Comparison of ENCODE assay signal across 16 cellular contexts in genomic region chr16:50848755-50849514, GRCh38.
DNase-seq lines count a peak whose midpoint lies in the region; ATAC-seq lines count a peak whose summit lies in the region.
"Had no signal": no experiment of that assay in that cellular context is flagged by ENCODE, and none has a peak within 500 bp of the region (broad histone marks: within the 10 kb centered on the region; RNA-seq: fewer than 3 reads in every experiment).

No MANE protein-coding gene starts in this region.

- no peak overlapping the region for H3K27ac ChIP-seq in neuronal stem cell (replicated peaks; ENCODE audit: low read length)

- H3K4me2 ChIP-seq in neuronal stem cell (ENCODE audit: insufficient read depth, low read length, poor library complexity, severe bottlenecking): no peak overlapping the region

- DNase-seq in activated CD8-positive, alpha-beta memory T cell treated with anti-CD3 and anti-CD28 coated beads, Interleukin-2, amount 10 ng/mL, durations not matched to agents 7 days and 5 days: peak; percentile 28
- DNase-seq in activated CD8-positive, alpha-beta memory T cell treated with anti-CD3 and anti-CD28 coated beads for 24 hours: no peak
- DNase-seq in left lobe of liver (ENCODE audit: low spot score) (no peak), neuronal stem cell (ENCODE audit: low spot score) (no peak), G401 (ENCODE audit: low spot score) (no peak)
- DNase-seq: 8988T; C1 segment of cervical spinal cord; Calu3; CD4-positive, alpha-beta T cell; DMS 273 treated with DMSO at 0.1 percent for 48 hours; KG1 had no signal

- no peak overlapping the region for H2BK5ac ChIP-seq in neuronal stem cell (ENCODE audit: low read length)

- no peak overlapping the region for H3K23ac ChIP-seq in neuronal stem cell (ENCODE audit: low read depth, low read length, poor library complexity)

- no peak overlapping the region for H4K91ac ChIP-seq in neuronal stem cell (ENCODE audit: low read depth, low read length, poor library complexity)

- CTCF ChIA-PET in activated CD8-positive, alpha-beta memory T cell treated with anti-CD3 and anti-CD28 coated beads, Interleukin-2, amount 10 ng/mL, durations not matched to agents 7 days and 5 days (lab: Charles Lee): no interaction called here

- no peak overlapping the region for H4K8ac ChIP-seq in neuronal stem cell (ENCODE audit: low read depth, low read length)

- peak overlapping the region; percentile 24 for H3K18ac ChIP-seq in neuronal stem cell (ENCODE audit: low read length)

- peak overlapping the region in 1 of 2 donors; percentile 27 for H3K4me3 ChIP-seq in neuronal stem cell (ENCODE audit: low read length in 2 of 2)
- H3K4me3 ChIP-seq: GM12878 had no signal

- H3K4me1 Mint-ChIP-seq in activated CD8-positive, alpha-beta memory T cell treated with anti-CD3 and anti-CD28 coated beads, Interleukin-2, amount 10 ng/mL, durations not matched to agents 7 days and 5 days: no peaks in the 10 kb centered on the region
- H3K4me1 Mint-ChIP-seq: B cell, IgD-negative memory B cell had no signal

- H3K9me3 ChIP-seq in neuronal stem cell (replicated peaks in 1 of 2; ENCODE audit: control insufficient read depth in 2 of 2, insufficient read depth in 1 of 2, low read depth in 1 of 2, low read length in 2 of 2): peaks cover 0 to 2% of the 10 kb centered on the region in 2 donors

- H3K36me3 ChIP-seq in neuronal stem cell (replicated peaks in 1 of 2; ENCODE audit: control insufficient read depth in 2 of 2, insufficient read depth in 2 of 2, low read length in 2 of 2): no peaks in the 10 kb centered on the region

- H3K79me1 ChIP-seq in neuronal stem cell (ENCODE audit: low read depth, low read length): no peaks in the 10 kb centered on the region

- H3K27me3 Mint-ChIP-seq in activated CD8-positive, alpha-beta memory T cell treated with anti-CD3 and anti-CD28 coated beads, Interleukin-2, amount 10 ng/mL, durations not matched to agents 7 days and 5 days: peaks cover 29% of the 10 kb centered on the region

- no peak overlapping the region for H3K14ac ChIP-seq in neuronal stem cell (ENCODE audit: low read length)

- peak overlapping the region; percentile 45 for H2BK15ac ChIP-seq in neuronal stem cell (ENCODE audit: low read length)

- H3K36me3 Mint-ChIP-seq in activated CD8-positive, alpha-beta memory T cell treated with anti-CD3 and anti-CD28 coated beads, Interleukin-2, amount 10 ng/mL, durations not matched to agents 7 days and 5 days: no peaks in the 10 kb centered on the region
- H3K36me3 Mint-ChIP-seq: IgD-negative memory B cell had no signal

- no peak overlapping the region for H2AFZ ChIP-seq in neuronal stem cell (ENCODE audit: low read length)

- no peak overlapping the region for H2BK12ac ChIP-seq in neuronal stem cell (ENCODE audit: low read length)

- WGBS in neuronal stem cell (ENCODE audit: extremely low coverage in 2 of 2, insufficient read length in 2 of 2, insufficient replicate concordance in 1 of 2), 2 donors: no CpG with 5 or more reads among the region's 7 CpGs

- peak overlapping the region; percentile 54 for H2AK5ac ChIP-seq in neuronal stem cell (ENCODE audit: low read depth, low read length)

- no peak overlapping the region for H3K27ac Mint-ChIP-seq in activated CD8-positive, alpha-beta memory T cell treated with anti-CD3 and anti-CD28 coated beads, Interleukin-2, amount 10 ng/mL, durations not matched to agents 7 days and 5 days
- H3K27ac Mint-ChIP-seq: B cell; CD4-positive, alpha-beta T cell; IgD-negative memory B cell had no signal

- no peaks in the 10 kb centered on the region for H3K9me3 Mint-ChIP-seq in activated CD8-positive, alpha-beta memory T cell treated with anti-CD3 and anti-CD28 coated beads, Interleukin-2, amount 10 ng/mL, durations not matched to agents 7 days and 5 days (ENCODE audit: low read depth)
- H3K9me3 Mint-ChIP-seq: CD4-positive, alpha-beta T cell; IgD-negative memory B cell had no signal

- in situ Hi-C loops in G401 (cut with HindIII; ENCODE audit: low sequenced_read_pairs): no loop called here

- peak overlapping the region; percentile 3 for H2BK120ac ChIP-seq in neuronal stem cell (ENCODE audit: low read depth, low read length)

- H3K4me3 Mint-ChIP-seq in activated CD8-positive, alpha-beta memory T cell treated with anti-CD3 and anti-CD28 coated beads, Interleukin-2, amount 10 ng/mL, durations not matched to agents 7 days and 5 days: no peak overlapping the region
- H3K4me3 Mint-ChIP-seq: B cell; CD4-positive, alpha-beta T cell; IgD-negative memory B cell had no signal

- ATAC-seq in activated CD8-positive, alpha-beta memory T cell treated with anti-CD3 and anti-CD28 coated beads, Interleukin-2, amount 10 ng/mL, durations not matched to agents 7 days and 5 days: no peak
- ATAC-seq in left lobe of liver (peak; percentile 77), HG02588 (IDR thresholded peaks at IDR 0.05; ENCODE audit: unreplicated experiment) (no peak), GM19395 (IDR thresholded peaks at IDR 0.05; ENCODE audit: unreplicated experiment) (no peak)
- ATAC-seq: GM12878 had no signal

- no peak overlapping the region for H3K9ac ChIP-seq in neuronal stem cell (ENCODE audit: low read depth, low read length, poor library complexity)

- peaks cover 0 to 14% (median 0%) of the 10 kb centered on the region in 3 experiments for H3K27me3 ChIP-seq in neuronal stem cell (ENCODE audit: control insufficient read depth in 3 of 3, insufficient read depth in 3 of 3, low read depth in 1 of 3, low read length in 3 of 3)

- no peak overlapping the region for H3K4ac ChIP-seq in neuronal stem cell (ENCODE audit: low read length)

- H3K4me1 ChIP-seq in neuronal stem cell (ENCODE audit: control insufficient read depth in 2 of 2, insufficient read depth in 1 of 2, low read depth in 1 of 2, low read length in 2 of 2): peaks cover 0 to 4% of the 10 kb centered on the region in 2 donors
